12 cellular contexts compared by ENCODE assay signal in genomic region chr6:3195695-3196497, GRCh38. TPM values are rescaled to one million over a fixed set of nuclear protein-coding genes. Genes with fewer than 3 reads are reported as not detected.
DNase-seq lines count a peak whose midpoint lies in the region; ATAC-seq, FAIRE-seq and TF ChIP-seq lines count a peak whose summit lies in the region.
"Had no signal": no experiment of that assay in that cellular context is flagged by ENCODE, and none has a peak within 500 bp of the region (broad histone marks: within the 10 kb centered on the region; RNA-seq: fewer than 3 reads in every experiment).

No MANE protein-coding gene starts in this region.

- H3K36me3 ChIP-seq in vagina, result no peaks in the 10 kb centered on the region

- TF ChIP-seq POLR2A in H54 (IDR thresholded peaks at IDR 0.05; ENCODE audit: low read depth, low read length) (peak; percentile 33; the same call in 1 of the 2 replicates), vagina (IDR thresholded peaks at IDR 0.05) (no peak)

- ATAC-seq in omental fat pad (ENCODE audit: low FRiP score) (peak; percentile 32), HG02798 (IDR thresholded peaks at IDR 0.05; ENCODE audit: poor library complexity, unreplicated experiment) (no peak), HG03280 (IDR thresholded peaks at IDR 0.05; ENCODE audit: unreplicated experiment) (no peak)

- FAIRE-seq in H54 (lab: Jason Lieb, UNC), result peak; percentile 66
- FAIRE-seq: keratinocyte, urothelium cell line had no signal

- H3K4me1 ChIP-seq in vagina, result no peaks in the 10 kb centered on the region

- no peaks in the 10 kb centered on the region for H3K27me3 ChIP-seq in vagina

- no peak overlapping the region for H3K4me3 ChIP-seq in vagina

- intact Hi-C loops in vagina (cut with DNase I), result no loop called here

- H3K27ac ChIP-seq in vagina, result no peak overlapping the region

- peak; percentile 37 for DNase-seq in H54 (ENCODE audit: insufficient read length, low spot score)
- peak; percentile 61 for DNase-seq in NCI-H524 treated with DMSO at 0.1 percent for 48 hours (lab: John Stamatoyannopoulos, UW)
- DNase-seq in dermis blood vessel endothelial cell, result peak; percentile 46
- no peak for DNase-seq in omental fat pad (ENCODE audit: low spot score)
- no peak for DNase-seq in SIG-M5 treated with dmso at 0.1 percent for 504 hours (lab: John Stamatoyannopoulos, UW; ENCODE audit: unreplicated experiment)
- DNase-seq in vagina (ENCODE audit: extremely low spot score in 2 of 2), result no peak
- DNase-seq: activated CD4-positive, alpha-beta T cell treated with anti-CD3 and anti-CD28 coated beads, Interleukin-2, amount 50 U/mL, for 1 hour; NCI-H1436 treated with DMSO at 0.1 percent for 48 hours had no signal

- no peak for TF ChIP-seq CTCF in omental fat pad (IDR thresholded peaks at IDR 0.05)
- no peak for TF ChIP-seq CTCF in vagina (IDR thresholded peaks at IDR 0.05)

- H3K9me3 ChIP-seq in vagina, result no peaks in the 10 kb centered on the region

RNA-seq across cellular contexts. Expression of gene TUBB2B, which starts 31.6 kb away (rescaled TPM):
- total RNA-seq in dermis blood vessel endothelial cell (6.7 and 9.7 TPM in 2 replicates), omental fat pad (1 to 10 TPM; 2.4 to 8.9 (median 3.9) TPM), vagina (6.9 TPM)

RNA-seq across cellular contexts. Expression of gene TUBB2A, which starts 38.6 kb away (rescaled TPM):
- total RNA-seq in dermis blood vessel endothelial cell, result 77.2 and 88.7 TPM in 2 replicates
- 100 to 1,000 TPM in 2 of 4 donors, 10 to 100 TPM in 2; 62.4 to 134 (median 97.8) TPM for total RNA-seq in omental fat pad
- total RNA-seq in vagina, result 72.7 TPM

Comparison
In these comparisons a context has a peak if more than half of its experiments do, and no peak if none do; other contexts are left out.
1. DNase-seq: peak in H54 (single experiment), NCI-H524 treated with DMSO at 0.1 percent for 48 hours (single experiment) and dermis blood vessel endothelial cell (single experiment); none in omental fat pad (single experiment), SIG-M5 treated with dmso at 0.1 percent for 504 hours (single experiment) and vagina (0 of 2).